In genomic region chr13:32080328-32080744, GRCh38 we compare ENCODE assay signal across 1 cellular context.
TF ChIP-seq lines count a peak whose summit lies in the region.

No MANE protein-coding gene starts in this region.

TF ChIP-seq in HepG2, 621 proteins besides CTCF, POLR2A, EP300 and RAD21 (continued from another document and continues in another):
- TF ChIP-seq ZNF800 (CRISPR knock-in tag; IDR thresholded peaks at IDR 0.05) (0 out of 2 replicates have a peak, but pooled peaks have one; percentile 26), SP5 (CRISPR knock-in tag; IDR thresholded peaks at IDR 0.05; ENCODE audit: borderline replicate concordance, low read depth) (no peak), ZNF792 (CRISPR knock-in tag; IDR thresholded peaks at IDR 0.05) (no peak), DMAP1 (CRISPR knock-in tag; IDR thresholded peaks at IDR 0.05) (no peak), ATF7 (IDR thresholded peaks at IDR 0.05) (no peak), ATF7 (CRISPR knock-in tag; IDR thresholded peaks at IDR 0.05) (no peak), TARDBP (CRISPR knock-in tag; IDR thresholded peaks at IDR 0.05) (no peak; the same call in 1 of the 2 replicates), ZNF589 (CRISPR knock-in tag; conservative IDR thresholded peaks at IDR 0.05) (no peak), ZNF34 (CRISPR knock-in tag; IDR thresholded peaks at IDR 0.05; ENCODE audit: borderline replicate concordance) (no peak), CREM (IDR thresholded peaks at IDR 0.05) (peak; percentile 82), CREM (CRISPR knock-in tag; IDR thresholded peaks at IDR 0.05) (no peak), MTF1 (CRISPR knock-in tag; IDR thresholded peaks at IDR 0.05) (no peak), ZNF709 (CRISPR knock-in tag; IDR thresholded peaks at IDR 0.05) (no peak), SNAPC4 (CRISPR knock-in tag; IDR thresholded peaks at IDR 0.05) (no peak), CBX5 (CRISPR knock-in tag; IDR thresholded peaks at IDR 0.05; ENCODE audit: borderline replicate concordance) (no peak), CHCHD3 (CRISPR knock-in tag; IDR thresholded peaks at IDR 0.05) (no peak), MAF1 (CRISPR knock-in tag; IDR thresholded peaks at IDR 0.05; ENCODE audit: borderline replicate concordance) (no peak), HNRNPK (IDR thresholded peaks at IDR 0.05; ENCODE audit: low read depth, low read length, poor library complexity, severe bottlenecking) (no peak), ZEB1 (IDR thresholded peaks at IDR 0.05; ENCODE audit: insufficient replicate concordance, low read depth) (no peak), ZNF430 (CRISPR knock-in tag; IDR thresholded peaks at IDR 0.05) (no peak), ZNF580 (CRISPR knock-in tag; IDR thresholded peaks at IDR 0.05; ENCODE audit: borderline replicate concordance, low read depth) (no peak), ZHX2 (IDR thresholded peaks at IDR 0.05; ENCODE audit: low read depth) (no peak), ZHX2 (CRISPR knock-in tag; IDR thresholded peaks at IDR 0.05; ENCODE audit: borderline replicate concordance) (no peak), AHDC1 (CRISPR knock-in tag; IDR thresholded peaks at IDR 0.05; ENCODE audit: borderline replicate concordance) (peak; percentile 86; the same call in 1 of the 2 replicates), ZNF276 (CRISPR knock-in tag; IDR thresholded peaks at IDR 0.05; ENCODE audit: low read depth) (no peak), RFX5 (IDR thresholded peaks at IDR 0.05; ENCODE audit: low read depth, low read length) (no peak), ZNF644 (CRISPR knock-in tag; IDR thresholded peaks at IDR 0.05; ENCODE audit: low read depth) (peak; percentile 60; the same call in 1 of the 2 replicates), NFYB (CRISPR knock-in tag; IDR thresholded peaks at IDR 0.05) (no peak), CERS6 (CRISPR knock-in tag; IDR thresholded peaks at IDR 0.05) (no peak), ZNF275 (CRISPR knock-in tag; IDR thresholded peaks at IDR 0.05; ENCODE audit: borderline replicate concordance) (no peak), AHR (CRISPR knock-in tag; IDR thresholded peaks at IDR 0.05) (no peak; the same call in 1 of the 2 replicates), XRCC5 (optimal IDR thresholded peaks at IDR 0.05; ENCODE audit: low read length) (no peak), TBL1XR1 (IDR thresholded peaks at IDR 0.05; ENCODE audit: borderline replicate concordance, low read length, partially characterized antibody) (no peak), ZNF747 (CRISPR knock-in tag; IDR thresholded peaks at IDR 0.05; ENCODE audit: borderline replicate concordance) (no peak; the same call in 1 of the 2 replicates), ZFP90 (CRISPR knock-in tag; IDR thresholded peaks at IDR 0.05; ENCODE audit: borderline replicate concordance) (no peak), NR2F1 (CRISPR knock-in tag; IDR thresholded peaks at IDR 0.05) (peak; percentile 39 to 76; a peak in 3 of 4 replicates)
